ENCODE assay signal across 23 cellular contexts in genomic region chr2:21245565-21245964, GRCh38.
"Had no signal": no experiment of that assay in that cellular context is flagged by ENCODE, and none has a peak within 500 bp of the region (broad histone marks: within the 10 kb centered on the region; RNA-seq: fewer than 3 reads in every experiment).

No MANE protein-coding gene starts in this region.

- H3K27ac ChIP-seq: PC-9, Peyer's patch, SJCRH30 had no signal

- H3K9me3 ChIP-seq: MG63, Peyer's patch, SJCRH30 had no signal

- H3K4me1 ChIP-seq: Peyer's patch, SJCRH30 had no signal

- H3K4me3 ChIP-seq: MG63, PC-9, Peyer's patch, SJCRH30 had no signal

- H3K4me2 ChIP-seq: PC-9 had no signal

- ATAC-seq: Right ventricle myocardium inferior, SK-N-SH treated with all-trans-retinoic acid at 6 μM for 48 hours had no signal

- H2AFZ ChIP-seq: PC-9 had no signal

- H3K27me3 ChIP-seq: MG63, Peyer's patch had no signal

- H3K36me3 ChIP-seq: MG63, Peyer's patch, SJCRH30 had no signal

- DNase-seq: Karpas-422, KG1, MG63, NCI-H1092, NCI-H1105 treated with DMSO at 0.1 percent for 48 hours, NCI-H1417 treated with DMSO at 0.1 percent for 48 hours, NCI-H146, NCI-H1694 treated with DMSO at 0.1 percent for 48 hours, NCI-H1930, NCI-H2081 treated with DMSO at 0.1 percent for 48 hours, NCI-H2171, NCI-H226, NCI-H446, NCI-H510A, NCI-H524 treated with DMSO at 0.1 percent for 48 hours, NCI-H69, NCI-H774, PC-9, Peyer's patch, SHP77 treated with DMSO at 0.1 percent for 48 hours, SJCRH30 had no signal
